ENCODE assay signal across 8 cellular contexts in the genomic region with DNA sequence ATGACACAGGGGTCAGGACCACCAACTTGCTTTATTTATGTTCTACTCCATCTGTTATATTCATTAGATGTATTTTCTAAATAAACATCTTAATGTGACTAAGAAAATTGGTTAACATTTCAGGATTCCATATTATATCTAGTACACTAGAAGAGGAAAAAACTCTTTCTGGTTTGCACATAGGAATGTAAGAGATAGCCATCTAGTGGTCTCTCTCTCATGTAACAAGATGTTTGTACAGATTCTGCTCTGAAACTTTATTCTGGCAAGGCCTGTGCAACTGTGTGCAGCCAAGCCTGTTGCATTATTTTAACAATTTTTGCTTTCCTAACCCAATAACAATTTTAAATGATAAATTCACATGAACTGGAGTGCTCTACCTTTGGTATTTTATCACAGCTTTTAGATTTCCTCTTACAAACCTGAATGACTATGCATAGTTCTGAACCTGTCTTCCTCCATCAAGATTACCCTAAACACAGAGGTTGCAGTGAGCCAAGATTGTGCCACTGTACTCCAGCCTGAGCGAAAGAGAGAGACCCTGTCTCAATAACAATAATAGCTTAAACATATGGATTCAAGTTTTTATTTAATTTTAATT.
DNase-seq lines count a peak whose midpoint lies in the region; ATAC-seq, FAIRE-seq and TF ChIP-seq lines count a peak whose summit lies in the region.
"Had no signal": no experiment of that assay in that cellular context is flagged by ENCODE, and none has a peak within 500 bp of the region (broad histone marks: within the 10 kb centered on the region; RNA-seq: fewer than 3 reads in every experiment).

No MANE protein-coding gene starts in this region.

- H3K9me3 Mint-ChIP-seq in stimulated activated memory B cell treated with anti-CD40 and anti-IgM and Interleukin-4, amounts not matched to agents 10 μg/mL and 1 μg/mL and 100 μg/mL, for 72 hours = no peaks in the 10 kb centered on the region
- H3K9me3 Mint-ChIP-seq: T-helper 1 cell treated with Interleukin-12 subunit alpha and Interleukin-12 subunit beta and Interleukin-4 antibody, amounts not matched to agents 30 μg/mL and 1 μg/mL, for 36 hours had no signal

- intact Hi-C loops in right cardiac atrium (cut with DNase I) (no loop called here), uterus (cut with DNase I; ENCODE audit: low total_unique reads) (no loop called here)

- DNase-seq in right cardiac atrium = no peak
- no peak for DNase-seq in uterus

- H3K9me3 ChIP-seq in right cardiac atrium (ENCODE audit: control insufficient read depth, low read length) (no peaks in the 10 kb centered on the region), uterus (no peaks in the 10 kb centered on the region)

- no peak for TF ChIP-seq POLR2A in uterus (IDR thresholded peaks at IDR 0.05)

- H3K27me3 Mint-ChIP-seq in stimulated activated memory B cell treated with anti-CD40 and anti-IgM and Interleukin-4, amounts not matched to agents 10 μg/mL and 1 μg/mL and 100 μg/mL, for 72 hours = no peaks in the 10 kb centered on the region

- no peak overlapping the region for H3K27ac ChIP-seq in right cardiac atrium (ENCODE audit: low read length)
- H3K27ac ChIP-seq in uterus = no peak overlapping the region

- H3K4me3 Mint-ChIP-seq in stimulated activated memory B cell treated with anti-CD40 and anti-IgM and Interleukin-4, amounts not matched to agents 10 μg/mL and 1 μg/mL and 100 μg/mL, for 72 hours = no peak overlapping the region
- H3K4me3 Mint-ChIP-seq: T-helper 1 cell treated with Interleukin-12 subunit alpha and Interleukin-12 subunit beta and Interleukin-4 antibody, amounts not matched to agents 30 μg/mL and 1 μg/mL, for 36 hours had no signal

- 99% methylated on average over 1 of the region's 1 CpG for WGBS in right cardiac atrium

- H3K4me3 ChIP-seq in right cardiac atrium (ENCODE audit: low read length) (no peak overlapping the region), uterus (no peak overlapping the region)

- ATAC-seq in HG02798 (IDR thresholded peaks at IDR 0.05; ENCODE audit: poor library complexity, unreplicated experiment) (peak; percentile 60), right cardiac atrium (peak; percentile 39 to 60), GM21423 (IDR thresholded peaks at IDR 0.05; ENCODE audit: unreplicated experiment) (no peak)
- ATAC-seq in stimulated activated memory B cell treated with anti-CD40 and anti-IgM and Interleukin-4, amounts not matched to agents 10 μg/mL and 1 μg/mL and 100 μg/mL, for 72 hours = no peak

- H3K36me3 ChIP-seq in uterus = no peaks in the 10 kb centered on the region

- FAIRE-seq in TTC549 (lab: Jason Lieb, UNC) = peak; percentile 49

- TF ChIP-seq CTCF in GM12872 (IDR thresholded peaks at IDR 0.05; ENCODE audit: insufficient read depth, low read depth, low read length) (peak; percentile 39; the same call in 2 of the 3 replicates), uterus (IDR thresholded peaks at IDR 0.05) (peak; percentile 29 to 52 (median 41))

- H3K4me1 Mint-ChIP-seq in stimulated activated memory B cell treated with anti-CD40 and anti-IgM and Interleukin-4, amounts not matched to agents 10 μg/mL and 1 μg/mL and 100 μg/mL, for 72 hours = no peaks in the 10 kb centered on the region

- H3K4me1 ChIP-seq in right cardiac atrium (ENCODE audit: control insufficient read depth, insufficient read depth, low read length) (no peaks in the 10 kb centered on the region), uterus (no peaks in the 10 kb centered on the region)

- H3K27me3 ChIP-seq in right cardiac atrium (ENCODE audit: control insufficient read depth, insufficient read depth) (no peaks in the 10 kb centered on the region), uterus (no peaks in the 10 kb centered on the region)

- H3K36me3 Mint-ChIP-seq in stimulated activated memory B cell treated with anti-CD40 and anti-IgM and Interleukin-4, amounts not matched to agents 10 μg/mL and 1 μg/mL and 100 μg/mL, for 72 hours = no peaks in the 10 kb centered on the region

- H3K27ac Mint-ChIP-seq in stimulated activated memory B cell treated with anti-CD40 and anti-IgM and Interleukin-4, amounts not matched to agents 10 μg/mL and 1 μg/mL and 100 μg/mL, for 72 hours = no peak overlapping the region
- H3K27ac Mint-ChIP-seq: T-helper 1 cell treated with Interleukin-12 subunit alpha and Interleukin-12 subunit beta and Interleukin-4 antibody, amounts not matched to agents 30 μg/mL and 1 μg/mL, for 36 hours had no signal

Comparison
In these comparisons a context has a peak if more than half of its experiments do, and no peak if none do; other contexts are left out.
1. ATAC-seq: peak in HG02798 (single experiment) and right cardiac atrium (2 of 2); none in stimulated activated memory B cell treated with anti-CD40 and anti-IgM and Interleukin-4, amounts not matched to agents 10 μg/mL and 1 μg/mL and 100 μg/mL, for 72 hours (single experiment) and GM21423 (single experiment).